8 cellular contexts compared by ENCODE assay signal in the genomic region with DNA sequence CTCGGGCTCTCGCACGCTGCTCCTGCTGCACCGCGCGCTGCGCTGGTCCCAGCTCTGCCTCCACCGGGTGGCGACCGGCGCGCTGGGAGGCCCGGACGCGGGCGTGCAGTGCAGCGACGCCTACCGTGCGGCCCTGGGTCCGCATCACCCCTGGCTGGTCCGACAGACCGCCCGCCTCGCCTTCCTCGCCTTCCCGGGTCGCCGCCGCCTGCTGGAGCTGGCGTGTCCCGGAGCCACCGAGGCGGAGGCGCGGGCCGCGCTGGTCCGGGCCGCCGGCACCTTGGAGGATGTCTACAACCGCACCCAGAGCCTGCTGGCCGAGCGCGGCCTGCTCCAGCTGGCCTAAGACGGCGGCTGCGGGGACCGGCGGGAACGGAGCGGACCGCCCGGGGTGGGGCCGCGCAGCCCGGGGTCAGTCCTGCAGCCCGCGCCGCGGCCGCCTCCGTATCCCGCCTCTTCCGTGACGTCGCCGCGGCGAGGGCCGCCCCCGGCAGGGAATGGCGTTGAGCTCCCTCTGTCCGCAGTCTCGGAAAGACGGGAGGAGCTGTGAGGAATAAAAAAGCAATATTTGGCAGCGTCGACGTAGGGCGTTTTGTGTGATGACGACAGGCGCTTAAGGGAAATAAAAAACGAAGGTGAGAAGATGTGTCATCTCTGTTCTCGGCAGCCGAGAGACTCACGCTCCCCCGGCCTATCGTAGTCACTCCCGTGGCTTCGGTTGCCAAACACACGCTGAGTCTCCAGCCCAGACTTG. TPM values are rescaled to one million over a fixed set of nuclear protein-coding genes. Genes with fewer than 3 reads are reported as not detected.
A peak's percentile ranks its signal among the peaks of the same experiment; 100 is the strongest.
DNase-seq lines count a peak whose midpoint lies in the region; ATAC-seq and TF ChIP-seq lines count a peak whose summit lies in the region.

No MANE protein-coding gene starts in this region.

- H3K36me3 Mint-ChIP-seq in activated CD4-positive, alpha-beta memory T cell treated with anti-CD3 and anti-CD28 coated beads, Interleukin-2, amount 10 ng/mL, durations not matched to agents 7 days and 5 days (ENCODE audit: low read depth), result no peaks in the 10 kb centered on the region

- H3K4me1 Mint-ChIP-seq in activated CD4-positive, alpha-beta memory T cell treated with anti-CD3 and anti-CD28 coated beads, Interleukin-2, amount 10 ng/mL, durations not matched to agents 7 days and 5 days, result peaks cover 34% of the 10 kb centered on the region

- DNase-seq in Ammon's horn (ENCODE audit: low spot score), result peak; percentile 87
- peak; percentile 88 for DNase-seq in NCI-H748 (lab: John Stamatoyannopoulos, UW; ENCODE audit: unreplicated experiment)
- peak; percentile 85 for DNase-seq in activated CD4-positive, alpha-beta memory T cell treated with anti-CD3 and anti-CD28 coated beads, Interleukin-2, amount 10 ng/mL, durations not matched to agents 7 days and 5 days
- DNase-seq in ecto neural progenitor cell (ENCODE audit: low spot score), result peak; percentile 95
- peak; percentile 89 to 90 for DNase-seq in lung microvascular endothelial cell (ENCODE audit: low read depth in 2 of 2)
- DNase-seq in stimulated activated CD4-positive, alpha-beta T cell treated with anti-CD3 and anti-CD28 coated beads, TNF-alpha, amount 100 ng/mL, for 24 hours (ENCODE audit: low read depth in 3 of 3), result peak; percentile 58 to 81 (median 59)

- peaks cover 35% of the 10 kb centered on the region for H3K27me3 Mint-ChIP-seq in activated CD4-positive, alpha-beta memory T cell treated with anti-CD3 and anti-CD28 coated beads, Interleukin-2, amount 10 ng/mL, durations not matched to agents 7 days and 5 days

- H3K4me3 Mint-ChIP-seq in activated CD4-positive, alpha-beta memory T cell treated with anti-CD3 and anti-CD28 coated beads, Interleukin-2, amount 10 ng/mL, durations not matched to agents 7 days and 5 days, result peak overlapping the region; percentile 87

- in situ Hi-C loops in GM18951 (cut with MboI; ENCODE audit: low sequenced_read_pairs, unreplicated experiment), result no loop called here

- peak; percentile 80 for TF ChIP-seq POLR2A in GM18951 (IDR thresholded peaks at IDR 0.05; ENCODE audit: extremely low read depth, insufficient read depth, insufficient read length)

- CTCF ChIA-PET in activated CD4-positive, alpha-beta memory T cell treated with anti-CD3 and anti-CD28 coated beads, Interleukin-2, amount 10 ng/mL, durations not matched to agents 7 days and 5 days (lab: Charles Lee), result interaction anchor here (0.6 to 2.5 kb wide), 37 partner anchors 9 to 289 kb away, joined by 3 to 24 read pairs (median 5); partner anchors contain the start of genes ARRB2, C17orf107, C17orf114 and CAMTA2

- POLR2A ChIA-PET in activated CD4-positive, alpha-beta memory T cell treated with anti-CD3 and anti-CD28 coated beads, Interleukin-2, amount 10 ng/mL, durations not matched to agents 7 days and 5 days (lab: Charles Lee), result interaction anchor here (0.6 to 2.8 kb wide), 29 partner anchors 9 to 647 kb away, joined by 3 to 33 read pairs (median 4); partner anchors contain the start of genes ARRB2, C17orf107, CYB5D2 and PELP1

- peak; percentile 79 for ATAC-seq in HG03196 (IDR thresholded peaks at IDR 0.05; ENCODE audit: unreplicated experiment)

- H3K27ac Mint-ChIP-seq in activated CD4-positive, alpha-beta memory T cell treated with anti-CD3 and anti-CD28 coated beads, Interleukin-2, amount 10 ng/mL, durations not matched to agents 7 days and 5 days, result peak overlapping the region; percentile 89

- H3K9me3 Mint-ChIP-seq in activated CD4-positive, alpha-beta memory T cell treated with anti-CD3 and anti-CD28 coated beads, Interleukin-2, amount 10 ng/mL, durations not matched to agents 7 days and 5 days, result no peaks in the 10 kb centered on the region

RNA-seq across cellular contexts. Expression of gene GLTPD2, which starts 1.4 kb away (rescaled TPM):
- not detected for total RNA-seq in activated CD4-positive, alpha-beta memory T cell treated with anti-CD3 and anti-CD28 coated beads, Interleukin-2, amount 10 ng/mL, durations not matched to agents 7 days and 5 days
- not detected in 2 replicates for total RNA-seq in lung microvascular endothelial cell

RNA-seq across cellular contexts. Expression of gene VMO1, which starts 4.0 kb away (rescaled TPM):
- under 1 TPM in 1 of 2 experiments, not detected in 1; 0.40 TPM for total RNA-seq in activated CD4-positive, alpha-beta memory T cell treated with anti-CD3 and anti-CD28 coated beads, Interleukin-2, amount 10 ng/mL, durations not matched to agents 7 days and 5 days
- 0.22 TPM in 1 of 2 replicates, not detected in the other for total RNA-seq in lung microvascular endothelial cell

RNA-seq across cellular contexts. Expression of gene PSMB6, which starts 5.8 kb away (rescaled TPM):
- total RNA-seq in activated CD4-positive, alpha-beta memory T cell treated with anti-CD3 and anti-CD28 coated beads, Interleukin-2, amount 10 ng/mL, durations not matched to agents 7 days and 5 days, result 100 to 1,000 TPM; 118 to 121 TPM
- 182 and 183 TPM in 2 replicates for total RNA-seq in lung microvascular endothelial cell

RNA-seq across cellular contexts. Expression of gene PLD2, which starts 16.8 kb away (rescaled TPM):
- total RNA-seq in activated CD4-positive, alpha-beta memory T cell treated with anti-CD3 and anti-CD28 coated beads, Interleukin-2, amount 10 ng/mL, durations not matched to agents 7 days and 5 days, result 10 to 100 TPM; 17.4 to 20.7 TPM
- 23.8 TPM in 2 replicates for total RNA-seq in lung microvascular endothelial cell

Comparison
In these comparisons a context has a peak if more than half of its experiments do, and no peak if none do; other contexts are left out.
1. Peak in every context shown above with its lines: DNase-seq and ATAC-seq.